Comparison of ENCODE assay signal across 8 cellular contexts in genomic region chr21:44870748-44871495, GRCh38. TPM values are rescaled to one million over a fixed set of nuclear protein-coding genes. Genes with fewer than 3 reads are reported as not detected.
DNase-seq lines count a peak whose midpoint lies in the region; ATAC-seq lines count a peak whose summit lies in the region.

No MANE protein-coding gene starts in this region.

- H3K9me3 ChIP-seq in HUES6 (ENCODE audit: control insufficient read depth, insufficient read depth, low read depth, low read length), result no peaks in the 10 kb centered on the region

- intact Hi-C loops in left cardiac atrium (cut with DNase I), result loop anchor here (5.0 kb wide), 1 partner anchor 54 kb away; the partner anchor contains the start of gene SUMO3 (in 2 of the 2)

- peaks cover 73% of the 10 kb centered on the region for H3K4me1 ChIP-seq in HUES6 (ENCODE audit: control insufficient read depth, insufficient read depth, low read length)

- peaks cover 14% of the 10 kb centered on the region for H3K27me3 ChIP-seq in HUES6 (ENCODE audit: control insufficient read depth, insufficient read depth, low read length)

- DNase-seq in activated effector memory CD4-positive, alpha-beta T cell treated with anti-CD3 and anti-CD28 coated beads, Interleukin-2, amount 50 U/mL, for 16 hours, result peak; percentile 76
- DNase-seq in left cardiac atrium (peak; percentile 72), COLO668 (lab: John Stamatoyannopoulos, UW; ENCODE audit: unreplicated experiment) (no peak), GOT3 (lab: John Stamatoyannopoulos, UW) (no peak), HPDE6-E6E7 (ENCODE audit: extremely low spot score) (no peak)

- H3K36me3 ChIP-seq in HUES6 (ENCODE audit: control insufficient read depth, insufficient read depth, low read length), result peaks cover 8% of the 10 kb centered on the region

- peak overlapping the region; percentile 75 for H3K9ac ChIP-seq in HUES6 (ENCODE audit: low read length)

- peak overlapping the region; percentile 65; the same call in 1 of the 2 replicates for H3K27ac ChIP-seq in HUES6 (ENCODE audit: low read depth, low read length)
- peak overlapping the region in 15 of 21 experiments; percentile 11 to 97 (median 80) for H3K27ac ChIP-seq in skin epidermis

- H3K4me3 ChIP-seq in HUES6 (ENCODE audit: low read depth, low read length) (peak overlapping the region; percentile 77; the same call in 1 of the 2 replicates), skin epidermis (peak overlapping the region in 3 of 7 experiments; percentile 3 to 97 (median 96))

- ATAC-seq in left cardiac atrium (no peak), HG03469 (IDR thresholded peaks at IDR 0.05; ENCODE audit: unreplicated experiment) (no peak)

RNA-seq across cellular contexts. Expression of gene PTTG1IP, which starts 2.6 kb away (rescaled TPM):
- 100 to 1,000 TPM; 181 to 195 TPM for total RNA-seq in left cardiac atrium

RNA-seq across cellular contexts. Expression of gene ITGB2, which starts 49.8 kb away (rescaled TPM):
- 10 to 100 TPM; 31.5 to 70.7 TPM for total RNA-seq in left cardiac atrium

RNA-seq across cellular contexts. Expression of gene SUMO3, which starts 53.1 kb away (rescaled TPM):
- 10 to 100 TPM; 71.2 to 93.3 TPM for total RNA-seq in left cardiac atrium

Comparison
In these comparisons a context has a peak if more than half of its experiments do, and no peak if none do; other contexts are left out.
1. DNase-seq: peak in activated effector memory CD4-positive, alpha-beta T cell treated with anti-CD3 and anti-CD28 coated beads, Interleukin-2, amount 50 U/mL, for 16 hours (single experiment) and left cardiac atrium (single experiment); none in COLO668 (single experiment), GOT3 (single experiment) and HPDE6-E6E7 (single experiment).